22 cellular contexts compared by ENCODE assay signal in the genomic region with DNA sequence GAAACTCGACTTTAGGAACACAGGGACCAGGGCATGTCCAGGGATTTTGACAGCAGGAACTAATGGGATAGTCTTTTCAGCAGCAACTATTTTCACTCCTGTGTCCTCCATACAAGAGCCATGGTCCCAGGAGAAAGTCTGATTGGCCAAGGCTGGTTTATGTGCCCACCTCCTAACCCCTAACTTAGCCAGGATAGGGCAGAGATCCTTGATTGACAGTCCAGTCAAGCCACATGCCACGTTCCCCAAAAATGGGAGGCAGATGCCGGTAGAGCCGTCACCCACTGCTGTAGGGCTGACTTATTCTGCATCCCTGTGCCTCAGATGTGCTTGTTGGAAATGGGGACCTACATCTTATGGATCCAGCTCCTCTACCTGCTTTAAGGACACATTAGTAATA. TPM values are rescaled to one million over a fixed set of nuclear protein-coding genes. Genes with fewer than 3 reads are reported as not detected.
DNase-seq lines count a peak whose midpoint lies in the region; ATAC-seq, FAIRE-seq and TF ChIP-seq lines count a peak whose summit lies in the region.
"Had no signal": no experiment of that assay in that cellular context is flagged by ENCODE, and none has a peak within 500 bp of the region (broad histone marks: within the 10 kb centered on the region; RNA-seq: fewer than 3 reads in every experiment).

No MANE protein-coding gene starts in this region.

- no peak overlapping the region for H3K4me3 ChIP-seq in A549
- no peak overlapping the region for H3K4me3 ChIP-seq in GM12878
- no peak overlapping the region for H3K4me3 ChIP-seq in MG63

- CTCF ChIA-PET in A549 (lab: Yijun Ruan, JAX), result no interaction called here
- CTCF ChIA-PET in GM12878 (lab: Yijun Ruan, JAX), result no interaction called here

- TF ChIP-seq EP300 in A549 (IDR thresholded peaks at IDR 0.05), result no peak
- TF ChIP-seq EP300 in GM12878 (IDR thresholded peaks at IDR 0.05; ENCODE audit: borderline replicate concordance in 1 of 2, control insufficient read depth in 1 of 2, low read depth in 2 of 2, low read length in 2 of 2), result no peak

- RAD21 ChIA-PET in GM12878 (lab: Charles Lee; ENCODE audit: unreplicated experiment), result no interaction called here

- no peaks in the 10 kb centered on the region for H4K20me1 ChIP-seq in GM12878 (ENCODE audit: control insufficient read depth, insufficient read depth)

- no peak for TF ChIP-seq CTCF in A549 (IDR thresholded peaks at IDR 0.05)
- no peak for TF ChIP-seq CTCF in GM12878 (IDR thresholded peaks at IDR 0.05 in 2 of 3, conservative IDR thresholded peaks at IDR 0.05 in 1 of 3; ENCODE audit: control insufficient read depth in 2 of 3, extremely low read depth in 1 of 3, insufficient read depth in 1 of 3, low read depth in 3 of 3, low read length in 3 of 3)

- SMC1A ChIA-PET in GM12878 (lab: Charles Lee; ENCODE audit: uncharacterized antibody, unreplicated experiment), result no interaction called here

- 57% methylated on average over 4 of the region's 4 CpGs for WGBS in A549 (ENCODE audit: missing lambda C conversion rate)
- 60% methylated on average over 4 of the region's 4 CpGs for WGBS in GM12878 (ENCODE audit: insufficient coverage, insufficient replicate concordance, low lambda C conversion rate, missing lambda C conversion rate)

- no peak for TF ChIP-seq RAD21 in A549 (conservative IDR thresholded peaks at IDR 0.05 in 1 of 2, IDR thresholded peaks at IDR 0.05 in 1 of 2)
- no peak for TF ChIP-seq RAD21 in GM12878 (IDR thresholded peaks at IDR 0.05; ENCODE audit: insufficient read depth, low read depth, low read length)

- no TSS peak for BruUV-seq in GM12878 (replicated peaks; lab: Mats Ljungman, UMichigan)

- FAIRE-seq in A549 (lab: Jason Lieb, UNC), result no peak
- FAIRE-seq in GM12878 (lab: Jason Lieb, UNC), result no peak
- FAIRE-seq in H54 (lab: Jason Lieb, UNC), result no peak
- FAIRE-seq: D721Med, G401.6, GM19239, RCC 7860 had no signal

- intact Hi-C loops in GM12878 (cut with micrococcal nuclease; ENCODE audit: unreplicated experiment), result no loop called here

- DNase-seq in A549 (ENCODE audit: low read depth in 1 of 2, low spot score in 1 of 2) (no peak), ELR (ENCODE audit: low read depth) (peak; percentile 11), NAMALWA (ENCODE audit: low spot score) (peak; percentile 60), GM12878 (ENCODE audit: low read depth, low spot score) (no peak), H54 (ENCODE audit: insufficient read length, low spot score) (no peak), MG63 (no peak)
- DNase-seq in stimulated activated CD4-positive, alpha-beta T cell treated with anti-CD3 and anti-CD28 coated beads, Interleukin-4, amount 100 ng/mL, for 1 hour, result no peak
- DNase-seq: DND-41; NCI-H1436; NCI-H1930; NCI-H526; NK-92 treated with Interleukin-12 subunit alpha and Interleukin-12 subunit beta, amount 100 ng/mL, for 24 hours; SHP77; T1000 had no signal

- H3K36me3 ChIP-seq in GM12878 (ENCODE audit: control insufficient read depth in 2 of 2, insufficient read depth in 2 of 2, low read length in 1 of 2) (no peaks in the 10 kb centered on the region), MG63 (peaks cover 39% of the 10 kb centered on the region)

- H3K27ac ChIP-seq in A549, result no peak overlapping the region
- no peak overlapping the region for H3K27ac ChIP-seq in GM12878 (ENCODE audit: control insufficient read depth, insufficient read depth)
- H3K27ac ChIP-seq: C4-2B had no signal

- POLR2A ChIA-PET in A549 (lab: Yijun Ruan, JAX) (no interaction called here), GM12878 (lab: Charles Lee) (no interaction called here)

- TF ChIP-seq POLR2A in A549 (IDR thresholded peaks at IDR 0.05; ENCODE audit: low read length) (no peak), GM12878 (IDR thresholded peaks at IDR 0.05; ENCODE audit: low read depth, low read length) (no peak), H54 (IDR thresholded peaks at IDR 0.05; ENCODE audit: low read depth, low read length) (no peak)

- no peak overlapping the region for H3K9ac ChIP-seq in GM12878 (ENCODE audit: control insufficient read depth, insufficient read depth, low read length)

- no peak overlapping the region for H2AFZ ChIP-seq in GM12878 (ENCODE audit: control insufficient read depth, low read depth, low read length)

- H3K27me3 ChIP-seq in GM12878 (replicated peaks in 1 of 2; ENCODE audit: control insufficient read depth in 2 of 2, insufficient read depth in 2 of 2, low read length in 1 of 2), result no peaks in the 10 kb centered on the region
- H3K27me3 ChIP-seq in MG63, result no peaks in the 10 kb centered on the region

- no peaks in the 10 kb centered on the region for H3K79me2 ChIP-seq in GM12878 (ENCODE audit: control insufficient read depth, insufficient read depth, low read length)

- H3K9me3 ChIP-seq in A549 (no peaks in the 10 kb centered on the region), GM12878 (replicated peaks; ENCODE audit: control insufficient read depth, insufficient read depth, low read length) (no peaks in the 10 kb centered on the region), MG63 (no peaks in the 10 kb centered on the region)

- H3K4me1 ChIP-seq in A549, result no peaks in the 10 kb centered on the region
- no peaks in the 10 kb centered on the region for H3K4me1 ChIP-seq in GM12878 (ENCODE audit: control insufficient read depth, insufficient read depth, low read length)

- peak; percentile 57 to 67; a peak in 3 of 6 replicates for ATAC-seq in A549
- no peak for ATAC-seq in GM12878
- ATAC-seq in activated CD4-positive, CD25-positive, alpha-beta regulatory T cell treated with anti-CD3 and anti-CD28 coated beads, Interleukin-2, amount 50 U/mL, for 24 hours, result no peak

- H3K4me2 ChIP-seq in A549 (no peak overlapping the region), GM12878 (ENCODE audit: control insufficient read depth, insufficient read depth) (no peak overlapping the region)

- in situ Hi-C loops in GM12878 (cut with MboI), result no loop called here

RNA-seq across cellular contexts. Expression of a gene that starts 22.3 kb away (rescaled TPM):
- polyA plus RNA-seq in A549 (2011; rRNA removed) (0.01 TPM in 1 of 2 replicates, not detected in the other), A549 (2017; fragmentation: RNase III; extraction: RNeasy Plus Mini Kit Qiagen cat#74134 plus additional on column Dnase treatment) (not detected in 3 replicates), GM12878 (2011; rRNA removed) (not detected in 2 replicates), GM12878 (2014; fragmentation: Illumina TruSeq; extraction: Trizol) (not detected in 2 replicates), GM12878 (2014; fragmentation: Nextera tagmentation; extraction: Ambion mirVana) (not detected), GM12878 (2014; rRNA removed) (not detected in 2 replicates), GM12878 (2016; fragmentation: Nextera tagmentation; extraction: Ambion mirVana) (not detected)
- not detected in 2 replicates for polyA plus RNA-seq in A549 (2012; cell fraction: cytosol; rRNA removed)
- not detected in 2 replicates for polyA plus RNA-seq in A549 (2012; cell fraction: nucleus; rRNA removed)
- polyA minus RNA-seq in A549 (2011; rRNA and poly(A)+ RNA removed), result 0.04 TPM in 1 of 2 replicates, not detected in the other
- total RNA-seq in GM12878 (2013; cell fraction: nucleolus; rRNA removed), result not detected in 2 replicates
- total RNA-seq in GM12878 (2014; rRNA removed) (not detected in 2 replicates), GM12878 (2014; rRNA removed; fragmentation: Illumina TruSeq; extraction: Trizol) (not detected in 2 replicates), GM12878 (2021) (not detected in 2 replicates)
- not detected for polyA plus RNA-seq in GM12878 (2011; ENCODE audit: low read depth)
- polyA plus RNA-seq in GM12878 (2011; cell fraction: cytosol; rRNA removed), result not detected in 2 replicates
- polyA plus RNA-seq in GM12878 (2011; cell fraction: nucleus; rRNA removed), result not detected in 2 replicates
- polyA plus RNA-seq in GM12878 (2012), result not detected in 2 replicates
- polyA minus RNA-seq in GM12878 (2011; rRNA and poly(A)+ RNA removed), result not detected in 2 replicates
- polyA minus RNA-seq in GM12878 (2011; cell fraction: cytosol; rRNA and poly(A)+ RNA removed), result not detected in 2 replicates
- not detected in 2 replicates for polyA minus RNA-seq in GM12878 (2011; cell fraction: nucleus; rRNA and poly(A)+ RNA removed)
- total RNA-seq in MG63 (2014; rRNA removed; shearing (Covaris generic); ENCODE audit: low replicate concordance), result 13.2 and 33.3 TPM in 2 replicates
- total RNA-seq: OCI-LY7; T-helper 1 cell treated with Interleukin-12 subunit alpha and Interleukin-12 subunit beta and Interleukin-4 antibody, amounts not matched to agents 30 ng/mL and 1 ng/mL, for 36 hours had no signal

RNA-seq across cellular contexts. Expression of a gene that starts 42.5 kb away (rescaled TPM):
- polyA plus RNA-seq in A549 (2011; rRNA removed) (11.8 and 13.1 TPM in 2 replicates), A549 (2017; fragmentation: RNase III; extraction: RNeasy Plus Mini Kit Qiagen cat#74134 plus additional on column Dnase treatment) (9.8 to 10.5 TPM (median 10.5 TPM) in 3 replicates), GM12878 (2011; rRNA removed) (19.8 and 24.7 TPM in 2 replicates), GM12878 (2014; fragmentation: Illumina TruSeq; extraction: Trizol) (12.8 and 14.1 TPM in 2 replicates), GM12878 (2014; fragmentation: Nextera tagmentation; extraction: Ambion mirVana) (1 to 10 TPM; 3.8 to 6.2 TPM), GM12878 (2014; rRNA removed) (16.2 and 16.7 TPM in 2 replicates), GM12878 (2016; fragmentation: Nextera tagmentation; extraction: Ambion mirVana) (10 to 100 TPM; 20.8 to 22.3 TPM)
- polyA plus RNA-seq in A549 (2012; cell fraction: cytosol; rRNA removed), result 5.1 and 6.5 TPM in 2 replicates
- polyA plus RNA-seq in A549 (2012; cell fraction: nucleus; rRNA removed), result 2.6 and 3.2 TPM in 2 replicates
- polyA minus RNA-seq in A549 (2011; rRNA and poly(A)+ RNA removed), result 6.9 and 8.4 TPM in 2 replicates
- 19.6 and 20.3 TPM in 2 replicates for total RNA-seq in GM12878 (2013; cell fraction: nucleolus; rRNA removed)
- total RNA-seq in GM12878 (2014; rRNA removed) (23.1 and 25.8 TPM in 2 replicates), GM12878 (2014; rRNA removed; fragmentation: Illumina TruSeq; extraction: Trizol) (14.6 and 14.8 TPM in 2 replicates), GM12878 (2021) (14.3 and 15.5 TPM in 2 replicates)
- polyA plus RNA-seq in GM12878 (2011; ENCODE audit: low read depth), result 5.2 TPM
- polyA plus RNA-seq in GM12878 (2011; cell fraction: cytosol; rRNA removed), result 11.8 and 12.5 TPM in 2 replicates
- 7.0 and 8.5 TPM in 2 replicates for polyA plus RNA-seq in GM12878 (2011; cell fraction: nucleus; rRNA removed)
- 6.4 and 8.9 TPM in 2 replicates for polyA plus RNA-seq in GM12878 (2012)
- 12.6 and 13.1 TPM in 2 replicates for polyA minus RNA-seq in GM12878 (2011; rRNA and poly(A)+ RNA removed)
- polyA minus RNA-seq in GM12878 (2011; cell fraction: cytosol; rRNA and poly(A)+ RNA removed), result 4.7 and 7.5 TPM in 2 replicates
- 6.2 and 9.7 TPM in 2 replicates for polyA minus RNA-seq in GM12878 (2011; cell fraction: nucleus; rRNA and poly(A)+ RNA removed)
- total RNA-seq in MG63 (2014; rRNA removed; shearing (Covaris generic); ENCODE audit: low replicate concordance), result 30.4 and 50.8 TPM in 2 replicates

Comparison
In these comparisons a context has a peak if more than half of its experiments do, and no peak if none do; other contexts are left out.
1. ATAC-seq: peak in A549 (2 of 2); none in GM12878 (single experiment) and activated CD4-positive, CD25-positive, alpha-beta regulatory T cell treated with anti-CD3 and anti-CD28 coated beads, Interleukin-2, amount 50 U/mL, for 24 hours (0 of 2).
2. DNase-seq: peak in ELR (single experiment) and NAMALWA (single experiment); none in A549 (0 of 2), GM12878 (single experiment), H54 (single experiment), stimulated activated CD4-positive, alpha-beta T cell treated with anti-CD3 and anti-CD28 coated beads, Interleukin-4, amount 100 ng/mL, for 1 hour (single experiment) and MG63 (single experiment).
3. RNA of a gene that starts 22.3 kb away (total RNA-seq): 13.2 to 33.3 TPM in MG63; not detected in GM12878; every median in the first group is over 10 times any median in the second.